Comparison of ENCODE assay signal across 9 cellular contexts in the genomic region with DNA sequence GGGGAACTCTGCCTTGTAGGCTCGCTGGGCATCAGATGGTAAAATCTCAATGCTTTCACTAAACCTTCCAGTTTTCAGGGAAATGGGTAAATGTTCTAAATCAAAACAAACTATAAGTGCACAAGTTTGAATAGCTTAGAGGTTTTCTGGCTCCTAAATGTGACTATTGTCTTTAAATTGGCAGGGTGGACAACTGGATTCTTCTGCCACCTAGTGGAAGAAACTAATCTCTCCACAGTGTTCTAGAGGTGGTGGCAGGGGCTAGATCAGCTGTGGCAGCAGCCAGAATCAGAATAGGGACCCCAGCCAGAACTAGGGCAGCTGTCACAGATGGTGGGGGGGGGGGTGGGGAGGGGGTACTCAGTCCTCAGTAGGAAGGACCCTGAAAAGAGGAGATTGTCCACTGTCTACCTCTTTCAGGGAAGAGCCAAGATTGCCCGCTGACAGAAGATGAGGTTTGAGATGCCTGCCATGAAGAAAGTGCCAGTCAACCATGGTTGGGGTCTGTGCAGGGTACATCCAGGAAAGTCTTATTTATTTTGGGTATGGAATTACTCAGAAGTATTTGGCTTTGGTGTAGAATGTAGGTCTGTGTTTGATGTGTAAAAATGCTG.
DNase-seq lines count a peak whose midpoint lies in the region; ATAC-seq and TF ChIP-seq lines count a peak whose summit lies in the region.
"Had no signal": no experiment of that assay in that cellular context is flagged by ENCODE, and none has a peak within 500 bp of the region (broad histone marks: within the 10 kb centered on the region; RNA-seq: fewer than 3 reads in every experiment).

No MANE protein-coding gene starts in this region.

- peak in 2 of 3 donors; percentile 19 to 38 for TF ChIP-seq CTCF in breast epithelium (IDR thresholded peaks at IDR 0.05)
- peak in 2 of 3 experiments; percentile 19 to 25 for TF ChIP-seq CTCF in vagina (IDR thresholded peaks at IDR 0.05)

- ATAC-seq in GM19324 (IDR thresholded peaks at IDR 0.05; ENCODE audit: low FRiP score, unreplicated experiment), result peak; percentile 43
- ATAC-seq in GM21528 (IDR thresholded peaks at IDR 0.05; ENCODE audit: low FRiP score, unreplicated experiment), result no peak

- no peak for TF ChIP-seq POLR2A in breast epithelium (IDR thresholded peaks at IDR 0.05)
- no peak for TF ChIP-seq POLR2A in vagina (IDR thresholded peaks at IDR 0.05)

- no peaks in the 10 kb centered on the region for H3K9me3 ChIP-seq in breast epithelium
- no peaks in the 10 kb centered on the region for H3K9me3 ChIP-seq in vagina

- H3K27ac ChIP-seq in breast epithelium (no peak overlapping the region), vagina (no peak overlapping the region)
- H3K27ac ChIP-seq: SK-N-MC had no signal

- intact Hi-C loops in breast epithelium (cut with DNase I; ENCODE audit: low total_unique reads) (no loop called here), vagina (cut with DNase I) (no loop called here)

- H3K36me3 ChIP-seq in breast epithelium (no peaks in the 10 kb centered on the region), vagina (no peaks in the 10 kb centered on the region)

- H3K4me3 ChIP-seq in breast epithelium, result no peak overlapping the region
- H3K4me3 ChIP-seq in vagina, result no peak overlapping the region
- H3K4me3 ChIP-seq: SK-N-MC had no signal

- H3K4me1 ChIP-seq in breast epithelium (no peaks in the 10 kb centered on the region), vagina (no peaks in the 10 kb centered on the region)

- H3K27me3 ChIP-seq in breast epithelium (no peaks in the 10 kb centered on the region), vagina (no peaks in the 10 kb centered on the region)

- peak; percentile 14 for DNase-seq in COR-L47 (lab: John Stamatoyannopoulos, UW)
- DNase-seq in NCI-H2029 (lab: John Stamatoyannopoulos, UW), result peak; percentile 6
- no peak for DNase-seq in breast epithelium (ENCODE audit: low spot score in 2 of 2)
- DNase-seq in kidney tubule cell (ENCODE audit: low spot score), result peak; percentile 50
- DNase-seq in vagina (ENCODE audit: extremely low spot score in 2 of 2), result no peak
- DNase-seq in NOMO-1 treated with dmso at 0.1 percent for 144 hours (lab: John Stamatoyannopoulos, UW; ENCODE audit: unreplicated experiment), result no peak

Comparison
In these comparisons a context has a peak if more than half of its experiments do, and no peak if none do; other contexts are left out.
1. DNase-seq: peak in COR-L47 (single experiment), NCI-H2029 (single experiment) and kidney tubule cell (single experiment); none in breast epithelium (0 of 2), vagina (0 of 2) and NOMO-1 treated with dmso at 0.1 percent for 144 hours (single experiment).